ENCODE assay signal across 31 cellular contexts in the genomic region with DNA sequence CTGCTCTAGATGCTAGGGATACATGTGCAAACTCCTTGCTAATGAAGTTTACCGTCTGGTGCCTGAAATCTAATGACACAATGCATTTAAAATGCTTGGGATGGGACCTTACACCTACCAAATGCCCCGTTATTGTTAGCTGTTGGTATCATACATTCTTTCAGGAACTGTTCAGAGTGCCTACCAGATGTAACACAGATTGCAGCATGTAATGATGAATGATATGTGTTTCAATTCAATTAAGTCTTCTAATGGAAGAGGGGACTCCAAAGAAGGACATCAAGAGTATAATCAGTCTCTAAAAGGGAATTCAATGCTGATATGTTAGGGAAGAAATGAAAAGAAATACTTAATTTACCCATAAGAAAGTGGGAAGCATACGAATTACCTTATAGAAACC.
"Had no signal": no experiment of that assay in that cellular context is flagged by ENCODE, and none has a peak within 500 bp of the region (broad histone marks: within the 10 kb centered on the region; RNA-seq: fewer than 3 reads in every experiment).

No MANE protein-coding gene starts in this region.

- H3K27me3 ChIP-seq: body of pancreas, breast epithelium had no signal

- ATAC-seq: activated CD8-positive, alpha-beta T cell treated with anti-CD3 and anti-CD28 coated beads for 36 hours; activated naive CD4-positive, alpha-beta T cell treated with anti-CD3 and anti-CD28 coated beads, Interleukin-2, amount 50 U/mL, for 72 hours; activated T-cell treated with anti-CD3 and anti-CD28 coated beads, Interleukin-2, amount 50 U/mL, for 4 hours; activated T-cell treated with anti-CD3 and anti-CD28 coated beads, Interleukin-2, amount 50 U/mL, for 72 hours; activated T-helper 17 cell treated with anti-CD3 and anti-CD28 coated beads, Interleukin-2, amount 50 U/mL, for 72 hours; body of pancreas had no signal

- H3K4me3 ChIP-seq: adrenal gland, body of pancreas, breast epithelium had no signal

- DNase-seq: activated B cell treated with CpG ODN at 0.5 μM for 24 hours; activated CD4-positive, alpha-beta memory T cell treated with anti-CD3 and anti-CD28 coated beads for 36 hours; activated CD4-positive, alpha-beta T cell treated with anti-CD3 and anti-CD28 coated beads for 4 hours; activated CD4-positive, alpha-beta T cell treated with anti-CD3 and anti-CD28 coated beads, Interleukin-2, amount 10 ng/mL, durations not matched to agents 24 days and 14 days; activated CD4-positive, alpha-beta T cell treated with anti-CD3 and anti-CD28 coated beads, Interleukin-2, amount 50 U/mL, for 1 hour; activated CD4-positive, alpha-beta T cell treated with anti-CD3 and anti-CD28 coated beads, Interleukin-2, amount 50 U/mL, for 4 hours; activated CD4-positive, CD25-positive, alpha-beta regulatory T cell treated with anti-CD3 and anti-CD28 coated beads, Interleukin-2, amount 50 U/mL, for 72 hours; activated CD8-positive, alpha-beta memory T cell treated with anti-CD3 and anti-CD28 coated beads, Interleukin-2, amount 50 U/mL, for 4 hours; activated CD8-positive, alpha-beta T cell treated with anti-CD3 and anti-CD28 coated beads for 36 hours; activated effector memory CD4-positive, alpha-beta T cell treated with anti-CD3 and anti-CD28 coated beads, Interleukin-2, amount 50 U/mL, for 16 hours; activated gamma-delta T cell treated with Interleukin-2 at 50 U/mL for 16 hours; activated naive CD4-positive, alpha-beta T cell; activated naive CD4-positive, alpha-beta T cell treated with anti-CD3 and anti-CD28 coated beads for 36 hours; activated naive CD4-positive, alpha-beta T cell treated with anti-CD3 and anti-CD28 coated beads, Interleukin-2, amount 50 U/mL, for 16 hours; activated naive CD8-positive, alpha-beta T cell treated with anti-CD3 and anti-CD28 coated beads for 36 hours; activated T-cell treated with anti-CD3 and anti-CD28 coated beads for 4 hours; activated T-cell treated with anti-CD3 and anti-CD28 coated beads, Interleukin-2, amount 50 U/mL, for 1 hour; activated T-cell treated with anti-CD3 and anti-CD28 coated beads, Interleukin-2, amount 50 U/mL, for 4 hours; activated T-cell treated with anti-CD3 and anti-CD28 coated beads, Interleukin-2, amount 50 U/mL, for 72 hours; adrenal gland; amniotic stem cell; aorta; body of pancreas; brain microvascular endothelial cell; central memory CD4-positive, alpha-beta T cell; T-helper 2 cell; T-helper 9 cell had no signal

- H3K27ac ChIP-seq: adrenal gland, body of pancreas, brain microvascular endothelial cell, breast epithelium, VCaP had no signal

- H3K4me1 ChIP-seq: breast epithelium had no signal

- H3K36me3 ChIP-seq: adrenal gland, brain microvascular endothelial cell, breast epithelium had no signal

- H3K9me3 ChIP-seq: adrenal gland, body of pancreas, breast epithelium had no signal
